10 cellular contexts compared by ENCODE assay signal in the genomic region with DNA sequence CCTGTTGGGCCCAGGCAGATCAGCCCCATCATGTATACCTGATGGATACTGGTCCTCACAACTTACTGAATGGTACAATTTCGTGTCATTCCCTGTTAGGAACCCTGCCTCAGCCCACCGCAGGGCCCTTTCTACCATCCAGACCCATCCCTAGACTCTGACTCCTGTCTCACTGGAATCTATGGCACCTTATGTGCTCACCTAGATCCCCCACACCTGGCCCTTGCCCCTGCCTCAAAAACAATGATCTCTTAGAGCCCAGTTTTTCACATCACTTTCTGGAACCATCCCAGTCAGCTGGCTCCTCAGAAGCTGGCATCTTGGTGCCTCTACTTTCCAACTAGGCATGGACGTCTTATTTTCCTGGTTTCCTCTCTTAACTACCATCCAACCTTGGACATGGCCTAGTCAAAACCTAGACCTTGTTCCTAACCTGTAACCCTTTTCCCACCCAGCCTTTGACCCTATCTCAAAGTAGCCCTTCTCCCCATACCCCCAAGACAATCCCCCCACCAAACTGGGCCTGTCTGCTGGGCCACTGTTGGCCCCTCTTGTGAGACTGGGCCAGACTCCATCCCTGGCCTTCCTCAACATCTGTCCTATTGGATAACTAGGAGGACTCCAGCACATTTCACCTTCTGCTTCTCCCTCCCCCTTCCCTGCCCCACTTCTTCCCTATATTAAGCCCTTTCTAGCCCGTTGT.
DNase-seq lines count a peak whose midpoint lies in the region; ATAC-seq and TF ChIP-seq lines count a peak whose summit lies in the region.
"Had no signal": no experiment of that assay in that cellular context is flagged by ENCODE, and none has a peak within 500 bp of the region (broad histone marks: within the 10 kb centered on the region; RNA-seq: fewer than 3 reads in every experiment).

No MANE protein-coding gene starts in this region.

- H3K9ac ChIP-seq in mucosa of rectum (ENCODE audit: low read depth in 1 of 2, low read length in 2 of 2): peak overlapping the region; percentile 79 to 94

- ATAC-seq in HG02943 (IDR thresholded peaks at IDR 0.05; ENCODE audit: low read depth, unreplicated experiment) (peak; percentile 2), GM19463 (IDR thresholded peaks at IDR 0.05; ENCODE audit: unreplicated experiment) (no peak), HG03342 (IDR thresholded peaks at IDR 0.05; ENCODE audit: unreplicated experiment) (no peak)

- DNase-seq in choroid plexus epithelial cell (ENCODE audit: low read depth) (no peak), NCI-H748 treated with DMSO at 0.1 percent for 48 hours (lab: John Stamatoyannopoulos, UW) (no peak), SHP77 (lab: John Stamatoyannopoulos, UW) (no peak)
- DNase-seq: islet precursor cell, NCI-H446 treated with DMSO at 0.1 percent for 48 hours had no signal

- no peaks in the 10 kb centered on the region for H3K27me3 ChIP-seq in ACC112 (ENCODE audit: insufficient read depth, low read length)
- H3K27me3 ChIP-seq in mucosa of rectum (ENCODE audit: control insufficient read depth in 2 of 2, insufficient read depth in 2 of 2, low read length in 2 of 2): no peaks in the 10 kb centered on the region

- no peaks in the 10 kb centered on the region for H3K9me3 ChIP-seq in mucosa of rectum (ENCODE audit: control insufficient read depth in 2 of 2, low read length in 2 of 2)

- H3K27ac ChIP-seq in ACC112 (ENCODE audit: low read depth, low read length) (peak overlapping the region; percentile 48), mucosa of rectum (ENCODE audit: low read depth in 2 of 2, low read length in 2 of 2) (peak overlapping the region in 1 of 2 donors; percentile 87)

- no peak for TF ChIP-seq CTCF in choroid plexus epithelial cell (conservative IDR thresholded peaks at IDR 0.05; ENCODE audit: low read depth, low read length)

- H3K79me2 ChIP-seq in ACC112 (ENCODE audit: control insufficient read depth, insufficient read depth, low read length, unreplicated experiment): peaks cover 54% of the 10 kb centered on the region

- H3K4me3 ChIP-seq in ACC112 (ENCODE audit: low read depth, low read length): peak overlapping the region; percentile 94
- peak overlapping the region; percentile 100 for H3K4me3 ChIP-seq in choroid plexus epithelial cell (ENCODE audit: low read depth, low read length)
- peak overlapping the region; percentile 95 for H3K4me3 ChIP-seq in mucosa of rectum (ENCODE audit: low read length in 2 of 2)

- H3K36me3 ChIP-seq in ACC112 (ENCODE audit: insufficient read depth, low read length) (no peaks in the 10 kb centered on the region; the same call in 1 of the 2 replicates), mucosa of rectum (ENCODE audit: control insufficient read depth in 2 of 2, insufficient read depth in 2 of 2, low read length in 2 of 2) (peaks cover 0 to 3% of the 10 kb centered on the region in 2 donors)

- H2AFZ ChIP-seq in ACC112 (ENCODE audit: low read length, unreplicated experiment): no peak overlapping the region

- H3K4me1 ChIP-seq in ACC112 (ENCODE audit: control insufficient read depth, insufficient read depth, low read length, unreplicated experiment) (peaks cover 24% of the 10 kb centered on the region), mucosa of rectum (ENCODE audit: control insufficient read depth in 2 of 2, insufficient read depth in 2 of 2, low read length in 2 of 2) (peaks cover 24 to 25% of the 10 kb centered on the region in 2 donors)
